10 cellular contexts compared by ENCODE assay signal in the genomic region with DNA sequence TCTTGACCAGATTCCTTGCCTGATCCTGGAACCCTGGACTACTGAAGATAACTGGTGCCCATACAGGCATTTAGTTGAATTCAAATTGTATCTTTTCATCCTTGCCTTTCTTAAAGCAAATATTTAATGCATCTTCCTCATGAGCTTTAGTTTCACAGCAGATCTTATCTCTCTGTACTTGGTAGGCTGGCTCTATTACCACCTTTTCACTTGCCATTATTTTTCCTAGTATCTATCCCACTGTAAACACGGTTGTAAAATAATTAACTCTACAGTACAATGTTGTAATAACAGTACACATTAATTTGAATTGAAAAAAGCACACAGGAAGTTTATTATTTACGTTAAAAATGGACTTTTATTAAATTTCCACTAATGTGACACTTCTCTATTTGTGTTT.
"Had no signal": no experiment of that assay in that cellular context is flagged by ENCODE, and none has a peak within 500 bp of the region (broad histone marks: within the 10 kb centered on the region; RNA-seq: fewer than 3 reads in every experiment).

No MANE protein-coding gene starts in this region.

- H3K9me3 Mint-ChIP-seq: GM23338, H9 had no signal

- H3K4me1 Mint-ChIP-seq: GM23338, H9 had no signal

- H3K4me2 ChIP-seq: GM23338 had no signal

- DNase-seq: GM23248, GOT3, H7, H9, HFFc6 had no signal

- H3K27ac Mint-ChIP-seq: GM23338, H9, HFFc6 had no signal

- ATAC-seq: GM23338, HCT116 had no signal

- H3K9me3 ChIP-seq: HAP-1 had no signal

- H3K4me3 ChIP-seq: GM23248, GM23338, HAP-1 had no signal

- H3K27ac ChIP-seq: GM23248 had no signal

- FAIRE-seq: H1, H54 had no signal

- H3K9ac ChIP-seq: GM23248 had no signal

- H3K4me3 Mint-ChIP-seq: GM23338, H9, HFFc6 had no signal

- H2AFZ ChIP-seq: GM23248, GM23338 had no signal

- H3K36me3 ChIP-seq: HAP-1 had no signal

- H3K4me1 ChIP-seq: HAP-1 had no signal
